ENCODE assay signal across 30 cellular contexts in genomic region chr9:130642926-130643325, GRCh38. TPM values are rescaled to one million over a fixed set of nuclear protein-coding genes. Genes with fewer than 3 reads are reported as not detected.
DNase-seq lines count a peak whose midpoint lies in the region; ATAC-seq, FAIRE-seq and TF ChIP-seq lines count a peak whose summit lies in the region.
"Had no signal": no experiment of that assay in that cellular context is flagged by ENCODE, and none has a peak within 500 bp of the region (broad histone marks: within the 10 kb centered on the region; RNA-seq: fewer than 3 reads in every experiment).

No MANE protein-coding gene starts in this region.

- no peak for FAIRE-seq in kidney (lab: Jason Lieb, UNC)
- FAIRE-seq: GM19239 had no signal

- H3K27ac ChIP-seq in Panc1 (ENCODE audit: low read length) (no peak overlapping the region), kidney (ENCODE audit: low read depth in 2 of 2, low read length in 2 of 2) (no peak overlapping the region), sigmoid colon (no peak overlapping the region)

- POLR2A ChIA-PET in Panc1 (lab: Charles Lee): no interaction called here

- TF ChIP-seq EP300 in sigmoid colon (IDR thresholded peaks at IDR 0.05): no peak

- ATAC-seq in Panc1 (0 out of 2 replicates have a peak, but pooled peaks have one; percentile 34), GM21360 (IDR thresholded peaks at IDR 0.05; ENCODE audit: unreplicated experiment) (no peak)
- ATAC-seq: PC-3, T-cell had no signal

- TF ChIP-seq CTCF in Panc1 (IDR thresholded peaks at IDR 0.05) (no peak), kidney (IDR thresholded peaks at IDR 0.05; ENCODE audit: borderline replicate concordance, extremely low read depth, insufficient read depth) (no peak), sigmoid colon (IDR thresholded peaks at IDR 0.05) (no peak)

- DNase-seq in NCI-H2029 treated with DMSO at 0.1 percent for 48 hours (lab: John Stamatoyannopoulos, UW): peak; percentile 72
- DNase-seq in Panc1 (ENCODE audit: low read depth, low spot score): no peak
- peak; percentile 52 for DNase-seq in kidney
- peak; percentile 40 for DNase-seq in sigmoid colon
- DNase-seq in NOMO-1 treated with dmso at 0.1 percent for 144 hours (lab: John Stamatoyannopoulos, UW; ENCODE audit: unreplicated experiment): no peak
- DNase-seq in DMS 273 (lab: John Stamatoyannopoulos, UW; ENCODE audit: unreplicated experiment): no peak
- DNase-seq: C1 segment of cervical spinal cord; Caco-2; CD4-positive, alpha-beta memory T cell; DMS 273 treated with DMSO at 0.1 percent for 48 hours; DND-41; H7; KBM-7; MV-4-11; NCI-H1105; NCI-H1436 treated with DMSO at 0.1 percent for 48 hours; NCI-H2081; NCI-H2171; NCI-H226; NCI-H510A; NCI-H69; PC-3; SHP77; T-cell had no signal

- TF ChIP-seq POLR2A in sigmoid colon (IDR thresholded peaks at IDR 0.05): no peak

- in situ Hi-C loops in Panc1 (cut with HindIII; ENCODE audit: low pct_unique_long_range_greater_than_20kb, low sequenced_read_pairs): no loop called here

- intact Hi-C loops in Panc1 (cut with micrococcal nuclease; ENCODE audit: unreplicated experiment): no loop called here
- intact Hi-C loops in kidney (cut with DNase I): no loop called here
- intact Hi-C loops in sigmoid colon (cut with DNase I): no loop called here

- CTCF ChIA-PET in Panc1 (lab: Charles Lee): no interaction called here

- no peak overlapping the region for H3K9ac ChIP-seq in kidney (ENCODE audit: low read length in 2 of 2)

- H3K36me3 ChIP-seq in Panc1 (ENCODE audit: control insufficient read depth, insufficient read depth, low read length) (peaks cover under 1% of the 10 kb centered on the region; the same call in 1 of the 2 replicates), kidney (ENCODE audit: control insufficient read depth in 1 of 2, insufficient read depth in 2 of 2, low read length in 2 of 2) (no peaks in the 10 kb centered on the region), sigmoid colon (peaks cover 0 to 8% (median 3%) of the 10 kb centered on the region in 4 donors)

- H3K27me3 ChIP-seq in Panc1 (ENCODE audit: control insufficient read depth, insufficient read depth, low read length) (no peaks in the 10 kb centered on the region), sigmoid colon (peaks cover 0 to 6% (median 0%) of the 10 kb centered on the region in 3 donors)

- H3K9me3 ChIP-seq in Panc1 (ENCODE audit: control insufficient read depth, insufficient read depth, low read depth, low read length): no peaks in the 10 kb centered on the region
- peaks cover 2 to 4% of the 10 kb centered on the region in 2 donors for H3K9me3 ChIP-seq in kidney (ENCODE audit: control insufficient read depth in 1 of 2, low read length in 2 of 2)
- H3K9me3 ChIP-seq in sigmoid colon: no peaks in the 10 kb centered on the region
- H3K9me3 ChIP-seq: Caco-2 had no signal

- H3K4me3 ChIP-seq in Panc1 (ENCODE audit: low read depth in 2 of 2, low read length in 2 of 2) (no peak overlapping the region), kidney (ENCODE audit: low read length in 2 of 2) (no peak overlapping the region), sigmoid colon (no peak overlapping the region)

- 74 to 82% methylated on average over 8 of the region's 8 CpGs for WGBS in sigmoid colon, 2 donors

- H3K4me1 ChIP-seq in Panc1 (ENCODE audit: control insufficient read depth, insufficient read depth, low read length) (no peaks in the 10 kb centered on the region), kidney (ENCODE audit: control insufficient read depth in 1 of 2, insufficient read depth in 1 of 2, low read depth in 1 of 2, low read length in 2 of 2) (no peaks in the 10 kb centered on the region), sigmoid colon (no peaks in the 10 kb centered on the region)
- H3K4me1 ChIP-seq: Caco-2 had no signal

- BruUV-seq in Panc1 (replicated peaks; lab: Mats Ljungman, UMichigan): no TSS peak

RNA-seq across cellular contexts. Expression of gene PRDM12, which starts 21.5 kb away (rescaled TPM):
- total RNA-seq in Panc1 (2021; ENCODE audit: unreplicated experiment) (0.08 TPM), kidney (not detected), sigmoid colon (not detected)
- polyA plus RNA-seq in Panc1 (2012; ENCODE audit: insufficient read length): 0.08 TPM
- polyA plus RNA-seq in kidney (ENCODE audit: insufficient read depth, low read depth, low replicate concordance) (not detected), sigmoid colon (not detected)
- total RNA-seq: A673; CD4-positive, alpha-beta memory T cell; LHCN-M2; PC-3; RPMI7951; SK-MEL-5 had no signal

RNA-seq across cellular contexts. Expression of gene EXOSC2, which starts 50.7 kb away (rescaled TPM):
- total RNA-seq in Panc1 (2021; ENCODE audit: unreplicated experiment): 41.0 TPM
- 17.2 TPM for polyA plus RNA-seq in Panc1 (2012; ENCODE audit: insufficient read length)
- 26.4 TPM for total RNA-seq in kidney
- polyA plus RNA-seq in kidney (ENCODE audit: insufficient read depth, low read depth, low replicate concordance): 13.0 TPM
- total RNA-seq in sigmoid colon: 10 to 100 TPM in 3 of 4 donors, 1 to 10 TPM in 1; 8.6 to 19.3 (median 15.1) TPM
- polyA plus RNA-seq in sigmoid colon: 10 to 100 TPM in 1 of 3 donors, 1 to 10 TPM in 2; 6.6 to 24.1 (median 9.5) TPM

Comparison
In these comparisons a context has a peak if more than half of its experiments do, and no peak if none do; other contexts are left out.
1. DNase-seq: peak in NCI-H2029 treated with DMSO at 0.1 percent for 48 hours (single experiment), kidney (single experiment) and sigmoid colon (single experiment); none in Panc1 (single experiment), NOMO-1 treated with dmso at 0.1 percent for 144 hours (single experiment) and DMS 273 (single experiment).